9 cellular contexts compared by ENCODE assay signal in the genomic region with DNA sequence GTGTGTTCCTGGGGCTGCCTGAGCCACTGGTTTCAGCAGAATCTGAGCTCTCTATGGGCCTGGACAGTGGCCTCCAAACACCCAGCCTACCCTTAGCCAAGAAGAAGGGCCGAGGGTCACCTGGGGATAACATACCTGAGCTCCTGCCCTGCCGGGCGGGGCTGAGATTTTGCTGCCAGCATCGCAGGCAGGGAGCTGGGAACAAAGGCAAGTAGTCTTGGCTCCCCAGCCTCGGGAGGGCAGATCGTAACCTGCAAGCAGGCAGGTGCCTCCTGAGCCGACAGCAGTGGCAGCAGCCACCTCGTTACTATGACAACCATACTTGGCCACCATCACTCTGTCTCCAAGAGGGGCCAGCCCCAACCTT. TPM values are rescaled to one million over a fixed set of nuclear protein-coding genes. Genes with fewer than 3 reads are reported as not detected.
A peak's percentile ranks its signal among the peaks of the same experiment; 100 is the strongest.
DNase-seq lines count a peak whose midpoint lies in the region; ATAC-seq, FAIRE-seq and TF ChIP-seq lines count a peak whose summit lies in the region.
"Had no signal": no experiment of that assay in that cellular context is flagged by ENCODE, and none has a peak within 500 bp of the region (broad histone marks: within the 10 kb centered on the region; RNA-seq: fewer than 3 reads in every experiment).

No MANE protein-coding gene starts in this region.

- H3K4me3 ChIP-seq in Peyer's patch (no peak overlapping the region), hepatocyte (no peak overlapping the region), thoracic aorta (no peak overlapping the region)

- H3K27me3 ChIP-seq in Peyer's patch (no peaks in the 10 kb centered on the region), hepatocyte (no peaks in the 10 kb centered on the region), thoracic aorta (replicated peaks; ENCODE audit: insufficient read depth) (no peaks in the 10 kb centered on the region)

- peak overlapping the region; percentile 41 for H3K4me2 ChIP-seq in hepatocyte

- WGBS in hepatocyte (ENCODE audit: low lambda C conversion rate, missing lambda C conversion rate): 70% methylated on average over 8 of the region's 8 CpGs

- H2AFZ ChIP-seq in hepatocyte: no peak overlapping the region

- H3K27me3 Mint-ChIP-seq in chondrocyte (ENCODE audit: low read depth): no peaks in the 10 kb centered on the region

- H3K27ac ChIP-seq in Peyer's patch (peak overlapping the region; percentile 66 to 92 (median 74)), hepatocyte (peak overlapping the region; percentile 99), thoracic aorta (peak overlapping the region; percentile 89 to 97)

- H3K4me1 ChIP-seq in Peyer's patch: peaks cover 11 to 62% (median 21%) of the 10 kb centered on the region in 4 donors
- H3K4me1 ChIP-seq in hepatocyte (ENCODE audit: insufficient read depth): peaks cover 40% of the 10 kb centered on the region
- H3K4me1 ChIP-seq in thoracic aorta (ENCODE audit: control insufficient read depth in 1 of 2, low read depth in 2 of 2): peaks cover 38 to 76% of the 10 kb centered on the region in 2 donors

- no peak for ATAC-seq in thoracic aorta (ENCODE audit: insufficient number of reproducible peaks, low FRiP score, low read depth)

- H3K9me3 Mint-ChIP-seq in chondrocyte (ENCODE audit: low read depth): no peaks in the 10 kb centered on the region

- H3K4me3 Mint-ChIP-seq in chondrocyte (ENCODE audit: unreplicated experiment): no peak overlapping the region

- TF ChIP-seq POLR2A in Peyer's patch (IDR thresholded peaks at IDR 0.05): no peak

- no peaks in the 10 kb centered on the region for H3K9me2 ChIP-seq in hepatocyte (replicated peaks; ENCODE audit: insufficient read depth)

- FAIRE-seq in frontal cortex (lab: Jason Lieb, UNC): no peak
- FAIRE-seq: islet of Langerhans had no signal

- TF ChIP-seq CTCF in Peyer's patch (IDR thresholded peaks at IDR 0.05) (no peak), hepatocyte (IDR thresholded peaks at IDR 0.05; ENCODE audit: poor library complexity) (no peak), thoracic aorta (IDR thresholded peaks at IDR 0.05) (no peak), chondrocyte (IDR thresholded peaks at IDR 0.05) (no peak)

- no peak overlapping the region for H3K27ac Mint-ChIP-seq in chondrocyte (ENCODE audit: unreplicated experiment)

- no peaks in the 10 kb centered on the region for H4K20me1 ChIP-seq in hepatocyte (ENCODE audit: insufficient read depth, poor library complexity, severe bottlenecking)

- no peaks in the 10 kb centered on the region for H3K36me3 Mint-ChIP-seq in chondrocyte (ENCODE audit: low read depth)

- H3K79me2 ChIP-seq in hepatocyte: no peaks in the 10 kb centered on the region

- DNase-seq in NCI-H748 (lab: John Stamatoyannopoulos, UW; ENCODE audit: unreplicated experiment): peak; percentile 70
- DNase-seq in NCI-H748 treated with DMSO at 0.1 percent for 48 hours (lab: John Stamatoyannopoulos, UW): no peak
- DNase-seq in Peyer's patch: peak in 2 of 3 donors; percentile 75 to 82
- DNase-seq in hepatocyte (ENCODE audit: low spot score): peak; percentile 58
- no peak for DNase-seq in thoracic aorta (ENCODE audit: low spot score)
- no peak for DNase-seq in frontal cortex (ENCODE audit: low spot score in 2 of 2)
- DNase-seq in OCI-M2 (lab: John Stamatoyannopoulos, UW; ENCODE audit: unreplicated experiment): no peak
- no peak for DNase-seq in chondrocyte (ENCODE audit: low spot score)

- H3K9me3 ChIP-seq in Peyer's patch (no peaks in the 10 kb centered on the region), hepatocyte (ENCODE audit: low read depth) (no peaks in the 10 kb centered on the region), thoracic aorta (no peaks in the 10 kb centered on the region)

- H3K4me1 Mint-ChIP-seq in chondrocyte (ENCODE audit: low read depth): peaks cover 32% of the 10 kb centered on the region

- no peaks in the 10 kb centered on the region for H3K36me3 ChIP-seq in Peyer's patch
- H3K36me3 ChIP-seq in hepatocyte (replicated peaks; ENCODE audit: insufficient read depth, low read depth): no peaks in the 10 kb centered on the region
- no peaks in the 10 kb centered on the region for H3K36me3 ChIP-seq in thoracic aorta

RNA-seq across cellular contexts. Expression of a gene that starts 54.7 kb away (rescaled TPM):
- total RNA-seq in Peyer's patch (10 to 100 TPM; 38.0 to 44.3 (median 42.8) TPM), hepatocyte (96.4 and 99.6 TPM in 2 replicates), thoracic aorta (100 to 1,000 TPM in 1 of 2 donors, 10 to 100 TPM in 1; 59.0 to 101 TPM), frontal cortex (205 TPM), chondrocyte (66.3 to 89.1 TPM (median 80.7 TPM) in 3 replicates)
- polyA plus RNA-seq in hepatocyte: 51.8 and 55.0 TPM in 2 replicates

Comparison
In these comparisons a context has a peak if more than half of its experiments do, and no peak if none do; other contexts are left out.
1. DNase-seq: peak in NCI-H748 (single experiment), Peyer's patch (2 of 3) and hepatocyte (single experiment); none in NCI-H748 treated with DMSO at 0.1 percent for 48 hours (single experiment), thoracic aorta (single experiment), frontal cortex (0 of 2), OCI-M2 (single experiment) and chondrocyte (single experiment).
2. Peak in every context shown above with its lines, with median percentiles within 50 percentile points of each other: H3K27ac ChIP-seq.